In the genomic region with DNA sequence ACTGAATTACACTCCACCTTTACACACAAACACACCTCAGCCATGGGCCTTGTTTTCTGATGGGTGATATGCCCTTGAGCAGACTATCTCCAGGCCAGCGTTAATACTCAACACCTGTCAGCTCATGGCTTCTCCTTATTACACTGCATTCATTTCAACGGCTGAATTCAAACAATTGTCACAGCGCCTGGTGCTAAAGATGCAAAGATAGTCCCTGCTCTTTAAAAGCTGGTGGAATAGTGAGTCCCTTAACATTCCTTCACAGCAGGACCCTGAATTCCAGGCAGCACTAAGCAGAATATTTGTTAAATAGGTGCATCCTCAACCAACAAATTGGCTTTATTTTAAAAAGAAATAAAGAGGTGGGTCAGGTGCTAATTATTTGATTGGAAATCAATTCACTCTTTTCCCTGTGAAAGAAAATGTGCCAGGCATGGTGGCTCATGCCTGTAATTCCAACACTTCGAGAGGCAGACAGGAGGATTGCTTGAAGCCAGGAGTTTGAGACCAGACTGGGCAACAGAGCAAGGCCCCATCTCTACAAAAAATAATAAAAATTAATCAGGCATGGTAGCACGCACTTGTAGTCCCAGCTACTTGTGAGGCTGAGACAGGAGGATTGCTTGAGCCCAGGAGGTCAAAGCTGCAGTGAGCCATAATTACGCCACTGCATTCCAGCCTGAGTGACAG, we compare ENCODE assay signal across 15 cellular contexts.
"Had no signal": no experiment of that assay in that cellular context is flagged by ENCODE, and none has a peak within 500 bp of the region (broad histone marks: within the 10 kb centered on the region; RNA-seq: fewer than 3 reads in every experiment).

No MANE protein-coding gene starts in this region.

- H3K9me3 ChIP-seq: body of pancreas, lower lobe of right lung had no signal

- ATAC-seq: activated CD8-positive, alpha-beta T cell treated with anti-CD3 and anti-CD28 coated beads for 36 hours; body of pancreas; lower lobe of right lung had no signal

- H3K4me1 Mint-ChIP-seq: activated CD4-positive, alpha-beta T cell treated with anti-CD3 and anti-CD28 coated beads, Interleukin-2, amount 10 ng/mL, durations not matched to agents 24 days and 14 days had no signal

- H3K4me3 Mint-ChIP-seq: activated CD4-positive, alpha-beta T cell treated with anti-CD3 and anti-CD28 coated beads, Interleukin-2, amount 10 ng/mL, durations not matched to agents 24 days and 14 days; activated CD8-positive, alpha-beta T cell treated with anti-CD3 and anti-CD28 coated beads for 36 hours; nephron had no signal

- H3K4me3 ChIP-seq: body of pancreas, lower lobe of right lung had no signal

- H3K27me3 ChIP-seq: body of pancreas had no signal

- H3K27ac Mint-ChIP-seq: activated CD4-positive, alpha-beta T cell treated with anti-CD3 and anti-CD28 coated beads, Interleukin-2, amount 10 ng/mL, durations not matched to agents 24 days and 14 days; activated CD8-positive, alpha-beta T cell treated with anti-CD3 and anti-CD28 coated beads for 36 hours; activated T-helper 2 cell treated with anti-CD3 and anti-CD28 coated beads, Interferon-gamma antibody, Interleukin-2, Interleukin-4, amounts not matched to agents 10 μg/mL and 5 μg/mL and 100 μg/mL, durations not matched to agents 14 hours and 24 hours and 36 hours; nephron had no signal

- DNase-seq: activated CD4-positive, alpha-beta T cell treated with anti-CD3 and anti-CD28 coated beads, Interleukin-2, amount 10 ng/mL, durations not matched to agents 24 days and 14 days; activated CD4-positive, CD25-positive, alpha-beta regulatory T cell; activated CD8-positive, alpha-beta T cell treated with anti-CD3 and anti-CD28 coated beads for 36 hours; activated naive CD4-positive, alpha-beta T cell treated with Interleukin-2 at 50 U/mL for 16 hours; activated T-cell treated with anti-CD3 and anti-CD28 coated beads, Interleukin-2, amount 50 U/mL, for 1 hour; body of pancreas; dermis blood vessel endothelial cell; islet precursor cell; lower lobe of right lung; retina; stimulated activated naive CD4-positive, alpha-beta T cell; T-helper 1 cell; T-helper 9 cell had no signal

- H3K27ac ChIP-seq: body of pancreas, lower lobe of right lung had no signal

- H3K36me3 ChIP-seq: lower lobe of right lung had no signal

- H3K4me1 ChIP-seq: body of pancreas, lower lobe of right lung had no signal
